Comparison of ENCODE assay signal across 29 cellular contexts in the genomic region with DNA sequence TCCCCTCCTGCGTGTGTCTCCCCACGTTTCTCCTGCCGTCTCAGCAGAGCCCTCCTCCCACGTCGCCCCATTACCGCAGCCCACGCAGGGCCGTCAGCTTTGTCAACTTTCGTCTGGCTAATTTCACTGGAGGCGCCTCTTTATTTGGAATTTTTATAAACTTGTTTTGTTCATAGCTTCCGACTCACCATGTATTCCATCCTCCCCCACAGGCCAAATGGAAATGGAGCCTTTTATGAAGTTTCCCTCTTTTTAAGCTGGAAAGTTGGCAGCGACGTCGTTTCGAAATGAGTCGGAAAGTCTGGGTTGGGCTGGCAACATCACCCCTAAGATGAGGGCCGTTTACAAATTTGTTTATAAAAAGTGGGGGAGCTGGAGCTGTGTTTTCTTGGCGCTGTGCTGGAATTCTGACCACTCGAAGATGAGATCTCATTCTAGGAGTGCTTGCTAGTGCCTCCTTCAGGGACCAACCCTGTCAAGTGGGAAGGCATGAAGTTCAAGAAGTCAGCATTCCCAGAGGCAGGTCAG. TPM values are rescaled to one million over a fixed set of nuclear protein-coding genes. Genes with fewer than 3 reads are reported as not detected.
DNase-seq lines count a peak whose midpoint lies in the region; ATAC-seq and TF ChIP-seq lines count a peak whose summit lies in the region.
"Had no signal": no experiment of that assay in that cellular context is flagged by ENCODE, and none has a peak within 500 bp of the region (broad histone marks: within the 10 kb centered on the region; RNA-seq: fewer than 3 reads in every experiment).

No MANE protein-coding gene starts in this region.

- no peak overlapping the region for H3K23ac ChIP-seq in neuronal stem cell (ENCODE audit: low read depth, low read length, poor library complexity)

- H3K4me1 ChIP-seq in neuronal stem cell (ENCODE audit: control insufficient read depth in 2 of 2, insufficient read depth in 1 of 2, low read depth in 1 of 2, low read length in 2 of 2) (peaks cover 0 to 3% of the 10 kb centered on the region in 2 donors), thyroid gland (peaks cover 0 to 13% of the 10 kb centered on the region in 2 donors), SK-N-SH (ENCODE audit: control insufficient read depth in 1 of 2, insufficient read depth in 2 of 2, low read depth in 1 of 2, low read length in 1 of 2) (no peaks in the 10 kb centered on the region)
- H3K4me1 ChIP-seq: body of pancreas, suprapubic skin had no signal

- no peak overlapping the region for H2BK12ac ChIP-seq in neuronal stem cell (ENCODE audit: low read length)

- H3K14ac ChIP-seq in neuronal stem cell (ENCODE audit: low read length): no peak overlapping the region

- no peaks in the 10 kb centered on the region for H3K9me2 ChIP-seq in SK-N-SH

- H3K4ac ChIP-seq in neuronal stem cell (ENCODE audit: low read length): no peak overlapping the region

- H3K27ac ChIP-seq in neuronal stem cell (replicated peaks; ENCODE audit: low read length): no peak overlapping the region
- H3K27ac ChIP-seq in thyroid gland: peak overlapping the region in 2 of 3 donors; percentile 43 to 45
- no peak overlapping the region for H3K27ac ChIP-seq in SK-N-SH (ENCODE audit: low read depth in 2 of 2, low read length in 1 of 2)
- H3K27ac ChIP-seq: body of pancreas, neutrophil, suprapubic skin had no signal

- H3K4me3 ChIP-seq in MG63 (no peak overlapping the region), neuronal stem cell (ENCODE audit: low read length in 2 of 2) (no peak overlapping the region), thyroid gland (replicated peaks in 1 of 3) (no peak overlapping the region), SK-N-SH (ENCODE audit: low read depth in 2 of 2, low read length in 1 of 2) (no peak overlapping the region)
- H3K4me3 ChIP-seq: body of pancreas, Peyer's patch, suprapubic skin had no signal

- TF ChIP-seq RAD21 in SK-N-SH (IDR thresholded peaks at IDR 0.05; ENCODE audit: low read length): no peak

- H3K9ac ChIP-seq in neuronal stem cell (ENCODE audit: low read depth, low read length, poor library complexity) (no peak overlapping the region), SK-N-SH (no peak overlapping the region)

- no peak for TF ChIP-seq EP300 in SK-N-SH (IDR thresholded peaks at IDR 0.05; ENCODE audit: borderline replicate concordance in 1 of 2, low read depth in 1 of 2, low read length in 1 of 2)

- H3K4me2 ChIP-seq in neuronal stem cell (ENCODE audit: insufficient read depth, low read length, poor library complexity, severe bottlenecking) (no peak overlapping the region), SK-N-SH (no peak overlapping the region)

- no peaks in the 10 kb centered on the region for H4K20me1 ChIP-seq in SK-N-SH (ENCODE audit: insufficient read depth)

- TF ChIP-seq CTCF in thyroid gland (IDR thresholded peaks at IDR 0.05) (peak in 1 of 6 experiments; percentile 7), SK-N-SH (IDR thresholded peaks at IDR 0.05) (no peak)

- H2AFZ ChIP-seq in neuronal stem cell (ENCODE audit: low read length) (no peak overlapping the region), SK-N-SH (ENCODE audit: low read depth) (no peak overlapping the region)

- H3K36me3 ChIP-seq in MG63: no peaks in the 10 kb centered on the region
- H3K36me3 ChIP-seq in neuronal stem cell (replicated peaks in 1 of 2; ENCODE audit: control insufficient read depth in 2 of 2, insufficient read depth in 2 of 2, low read length in 2 of 2): no peaks in the 10 kb centered on the region
- H3K36me3 ChIP-seq in thyroid gland: no peaks in the 10 kb centered on the region
- no peaks in the 10 kb centered on the region for H3K36me3 ChIP-seq in SK-N-SH (replicated peaks in 1 of 2; ENCODE audit: control insufficient read depth in 1 of 2, insufficient read depth in 2 of 2, low read length in 1 of 2)
- H3K36me3 ChIP-seq: neutrophil, Peyer's patch, suprapubic skin had no signal

- no peak overlapping the region for H2BK5ac ChIP-seq in neuronal stem cell (ENCODE audit: low read length)

- CTCF ChIA-PET in SK-N-SH (lab: Yijun Ruan, JAX): interaction anchor here (1.1 to 2.9 kb wide), 5 partner anchors 11 to 318 kb away, joined by 3 to 20 read pairs (median 5); no protein-coding TSS in a partner anchor

- no peak overlapping the region for H4K8ac ChIP-seq in neuronal stem cell (ENCODE audit: low read depth, low read length)

- H3K9me3 ChIP-seq in MG63: no peaks in the 10 kb centered on the region
- H3K9me3 ChIP-seq in neuronal stem cell (replicated peaks in 1 of 2; ENCODE audit: control insufficient read depth in 2 of 2, insufficient read depth in 1 of 2, low read depth in 1 of 2, low read length in 2 of 2): no peaks in the 10 kb centered on the region
- no peaks in the 10 kb centered on the region for H3K9me3 ChIP-seq in thyroid gland
- no peaks in the 10 kb centered on the region for H3K9me3 ChIP-seq in SK-N-SH
- H3K9me3 ChIP-seq: body of pancreas, neutrophil, Peyer's patch, suprapubic skin had no signal

- ATAC-seq in HG02970 (IDR thresholded peaks at IDR 0.05; ENCODE audit: low FRiP score, unreplicated experiment) (no peak), GM21717 (IDR thresholded peaks at IDR 0.05; ENCODE audit: unreplicated experiment) (no peak)
- ATAC-seq: body of pancreas; esophagus mucosa; left lobe of liver; stimulated activated naive B cell treated with anti-CD40 and anti-IgM and Interleukin-4, amounts not matched to agents 10 μg/mL and 1 μg/mL and 100 μg/mL, for 72 hours had no signal

- no peak overlapping the region for H2AK5ac ChIP-seq in neuronal stem cell (ENCODE audit: low read depth, low read length)

- H3K79me1 ChIP-seq in neuronal stem cell (ENCODE audit: low read depth, low read length): no peaks in the 10 kb centered on the region

- H2BK120ac ChIP-seq in neuronal stem cell (ENCODE audit: low read depth, low read length): no peak overlapping the region

- H3K27me3 ChIP-seq in MG63 (no peaks in the 10 kb centered on the region), neuronal stem cell (ENCODE audit: control insufficient read depth in 3 of 3, insufficient read depth in 3 of 3, low read depth in 1 of 3, low read length in 3 of 3) (peaks cover 0 to 3% (median 0%) of the 10 kb centered on the region in 3 experiments), thyroid gland (no peaks in the 10 kb centered on the region), SK-N-SH (ENCODE audit: insufficient read depth) (no peaks in the 10 kb centered on the region)
- H3K27me3 ChIP-seq: body of pancreas, neutrophil, Peyer's patch, suprapubic skin had no signal

- H3K18ac ChIP-seq in neuronal stem cell (ENCODE audit: low read length): no peak overlapping the region

- no peaks in the 10 kb centered on the region for H3F3A ChIP-seq in SK-N-SH (replicated peaks; ENCODE audit: insufficient read depth)

- H2BK15ac ChIP-seq in neuronal stem cell (ENCODE audit: low read length): peak overlapping the region; percentile 65

- TF ChIP-seq POLR2A in thyroid gland (IDR thresholded peaks at IDR 0.05): peak in 1 of 2 donors; percentile 15

- H4K91ac ChIP-seq in neuronal stem cell (ENCODE audit: low read depth, low read length, poor library complexity): no peak overlapping the region

- no peaks in the 10 kb centered on the region for H3K79me2 ChIP-seq in SK-N-SH (ENCODE audit: insufficient read depth)

- DNase-seq in MG63 (peak; percentile 61), fibroblast of peridontal ligament (ENCODE audit: extremely low read depth) (peak; percentile 58), neuronal stem cell (ENCODE audit: low spot score) (no peak), thyroid gland (peak; percentile 55 to 64), SK-N-SH (no peak)
- DNase-seq in NK-92 treated with Interleukin-12 subunit alpha and Interleukin-12 subunit beta, amount 100 ng/mL, for 24 hours (lab: John Stamatoyannopoulos, UW): no peak
- DNase-seq: activated CD4-positive, alpha-beta memory T cell treated with anti-CD3 and anti-CD28 coated beads, Interleukin-2, amount 10 ng/mL, durations not matched to agents 7 days and 5 days; activated CD4-positive, CD25-positive, alpha-beta regulatory T cell treated with anti-CD3 and anti-CD28 coated beads, Interleukin-2, amount 50 U/mL, for 72 hours; activated CD8-positive, alpha-beta memory T cell treated with anti-CD3 and anti-CD28 coated beads, Interleukin-2, amount 50 U/mL, for 48 hours; activated naive CD4-positive, alpha-beta T cell treated with Interleukin-2 at 50 U/mL for 16 hours; body of pancreas; CD8-positive, alpha-beta memory T cell; dermis blood vessel endothelial cell; DMS 273 treated with DMSO at 0.1 percent for 48 hours; immature natural killer cell; Karpas-422; NCI-H1417; NCI-H2081; NCI-H345; NCI-H69; Peyer's patch; SHP77; stimulated activated naive B cell treated with anti-CD40 and anti-IgM and Interleukin-4, amounts not matched to agents 10 μg/mL and 1 μg/mL and 100 μg/mL, for 72 hours had no signal

- intact Hi-C loops in thyroid gland (cut with DNase I): no loop called here

- no CpG with 5 or more reads among the region's 19 CpGs for WGBS in neuronal stem cell (ENCODE audit: extremely low coverage in 2 of 2, insufficient read length in 2 of 2, insufficient replicate concordance in 1 of 2), 2 donors
- 51% methylated on average over 19 of the region's 19 CpGs for WGBS in thyroid gland, 2 donors
- 88% methylated on average over 19 of the region's 19 CpGs for WGBS in SK-N-SH (ENCODE audit: low lambda C conversion rate)

- POLR2A ChIA-PET in SK-N-SH (lab: Yijun Ruan, JAX): no interaction called here

TF ChIP-seq in SK-N-SH, 30 proteins besides CTCF, POLR2A, EP300 and RAD21:
- TF ChIP-seq, protein P1, sequence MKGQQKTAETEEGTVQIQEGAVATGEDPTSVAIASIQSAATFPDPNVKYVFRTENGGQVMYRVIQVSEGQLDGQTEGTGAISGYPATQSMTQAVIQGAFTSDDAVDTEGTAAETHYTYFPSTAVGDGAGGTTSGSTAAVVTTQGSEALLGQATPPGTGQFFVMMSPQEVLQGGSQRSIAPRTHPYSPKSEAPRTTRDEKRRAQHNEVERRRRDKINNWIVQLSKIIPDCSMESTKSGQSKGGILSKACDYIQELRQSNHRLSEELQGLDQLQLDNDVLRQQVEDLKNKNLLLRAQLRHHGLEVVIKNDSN (IDR thresholded peaks at IDR 0.05; ENCODE audit: borderline replicate concordance, low read depth): no peak
- TF ChIP-seq NRF1 (IDR thresholded peaks at IDR 0.05; ENCODE audit: low read depth, low read length): no peak
- no peak for TF ChIP-seq CHD2 (IDR thresholded peaks at IDR 0.05; ENCODE audit: low read length, partially characterized antibody)
- no peak for TF ChIP-seq NFIC (IDR thresholded peaks at IDR 0.05; ENCODE audit: borderline replicate concordance)
- no peak for TF ChIP-seq MXI1 (IDR thresholded peaks at IDR 0.05; ENCODE audit: low read depth, low read length)
TF ChIP-seq in SK-N-SH: peak in this region for 0.

RNA-seq across cellular contexts. Expression of a gene that starts 23.7 kb away (rescaled TPM):
- total RNA-seq in MG63 (2014; rRNA removed; shearing (Covaris generic); ENCODE audit: low replicate concordance): 0.76 TPM in 1 of 2 replicates, not detected in the other
- polyA plus RNA-seq in neuronal stem cell (2013, experiment 1 of 2): 1.7 TPM
- 1.7 TPM for polyA plus RNA-seq in neuronal stem cell (2013, experiment 2 of 2)
- 1 to 10 TPM; 1.6 to 4.8 (median 3.0) TPM for total RNA-seq in thyroid gland
- polyA plus RNA-seq in SK-N-SH (2012; rRNA removed): 1.4 and 2.5 TPM in 2 replicates
- polyA plus RNA-seq in SK-N-SH (2012; cell fraction: cytosol; rRNA removed): 1.1 and 2.0 TPM in 2 replicates
- 4.1 and 4.3 TPM in 2 replicates for polyA plus RNA-seq in SK-N-SH (2012; cell fraction: nucleus; rRNA removed)

Comparison
In these comparisons a context has a peak if more than half of its experiments do, and no peak if none do; other contexts are left out.
1. DNase-seq: peak in MG63 (single experiment), fibroblast of peridontal ligament (single experiment) and thyroid gland (2 of 2); none in neuronal stem cell (single experiment), NK-92 treated with Interleukin-12 subunit alpha and Interleukin-12 subunit beta, amount 100 ng/mL, for 24 hours (single experiment) and SK-N-SH (single experiment).
2. H3K27ac ChIP-seq: peak in thyroid gland (2 of 3); none in neuronal stem cell (single experiment) and SK-N-SH (0 of 2).